16 cellular contexts compared by ENCODE assay signal in genomic region chr14:52179151-52179790, GRCh38.
A peak's percentile ranks its signal among the peaks of the same experiment; 100 is the strongest.
DNase-seq lines count a peak whose midpoint lies in the region; ATAC-seq and TF ChIP-seq lines count a peak whose summit lies in the region.
"Had no signal": no experiment of that assay in that cellular context is flagged by ENCODE, and none has a peak within 500 bp of the region (broad histone marks: within the 10 kb centered on the region; RNA-seq: fewer than 3 reads in every experiment).

No MANE protein-coding gene starts in this region.

- H4K20me1 ChIP-seq in hepatocyte (ENCODE audit: insufficient read depth, poor library complexity, severe bottlenecking): no peaks in the 10 kb centered on the region
- H4K20me1 ChIP-seq: BLaER1 had no signal

- H3K4me1 ChIP-seq in hepatocyte (ENCODE audit: insufficient read depth): peaks cover 9% of the 10 kb centered on the region
- H3K4me1 ChIP-seq in mesodermal cell (ENCODE audit: control insufficient read depth, insufficient read depth, low read length, poor library complexity, severe bottlenecking): no peaks in the 10 kb centered on the region
- H3K4me1 ChIP-seq in colonic mucosa: no peaks in the 10 kb centered on the region
- no peaks in the 10 kb centered on the region for H3K4me1 ChIP-seq in adrenal gland (replicated peaks in 1 of 2)
- H3K4me1 ChIP-seq: HAP-1 had no signal

- H3K79me2 ChIP-seq in hepatocyte: no peaks in the 10 kb centered on the region

- no peak overlapping the region for H3K4me3 ChIP-seq in hepatocyte
- no peak overlapping the region for H3K4me3 ChIP-seq in mesodermal cell (ENCODE audit: extremely low read depth, insufficient read depth, low read length, poor library complexity, severe bottlenecking)
- no peak overlapping the region for H3K4me3 ChIP-seq in colonic mucosa
- no peak overlapping the region for H3K4me3 ChIP-seq in adrenal gland
- H3K4me3 ChIP-seq: BLaER1, HAP-1 had no signal

- H3K9me3 ChIP-seq in hepatocyte (ENCODE audit: low read depth) (no peaks in the 10 kb centered on the region), mesodermal cell (ENCODE audit: control insufficient read depth, low read length) (peaks cover 12% of the 10 kb centered on the region), colonic mucosa (no peaks in the 10 kb centered on the region), adrenal gland (replicated peaks in 1 of 3) (no peaks in the 10 kb centered on the region)
- H3K9me3 ChIP-seq: HAP-1 had no signal

- no peaks in the 10 kb centered on the region for H3K9me2 ChIP-seq in hepatocyte (replicated peaks; ENCODE audit: insufficient read depth)

- no peaks in the 10 kb centered on the region for H3K36me3 ChIP-seq in hepatocyte (replicated peaks; ENCODE audit: insufficient read depth, low read depth)
- no peaks in the 10 kb centered on the region for H3K36me3 ChIP-seq in mesodermal cell (ENCODE audit: control insufficient read depth, insufficient read depth, low read length)
- H3K36me3 ChIP-seq in colonic mucosa: no peaks in the 10 kb centered on the region
- H3K36me3 ChIP-seq in adrenal gland (replicated peaks in 1 of 2): no peaks in the 10 kb centered on the region
- H3K36me3 ChIP-seq: HAP-1 had no signal

- H2AFZ ChIP-seq in hepatocyte: no peak overlapping the region

- no peak for TF ChIP-seq POLR2A in adrenal gland (IDR thresholded peaks at IDR 0.05)

- TF ChIP-seq CTCF in hepatocyte (IDR thresholded peaks at IDR 0.05; ENCODE audit: poor library complexity): no peak
- no peak for TF ChIP-seq CTCF in colonic mucosa (IDR thresholded peaks at IDR 0.05)
- no peak for TF ChIP-seq CTCF in adrenal gland (IDR thresholded peaks at IDR 0.05)

- no peak for ATAC-seq in HG02571 (IDR thresholded peaks at IDR 0.05; ENCODE audit: unreplicated experiment)

- H3K27me3 ChIP-seq in hepatocyte (no peaks in the 10 kb centered on the region), colonic mucosa (no peaks in the 10 kb centered on the region), adrenal gland (no peaks in the 10 kb centered on the region)
- H3K27me3 ChIP-seq: BLaER1 had no signal

- peak; percentile 21 for DNase-seq in ELF-1 (ENCODE audit: low read depth, low spot score)
- DNase-seq in hepatocyte (ENCODE audit: low spot score): no peak
- no peak for DNase-seq in colonic mucosa
- DNase-seq in DMS153 treated with DMSO at 0.1 percent for 48 hours (lab: John Stamatoyannopoulos, UW; ENCODE audit: unreplicated experiment): no peak
- DNase-seq in adrenal gland: no peak
- DNase-seq: 8988T; Calu3; CD4-positive, alpha-beta memory T cell; DMS53; DND-41; EL had no signal

- intact Hi-C loops in colonic mucosa (cut with DNase I) (no loop called here), adrenal gland (cut with DNase I) (no loop called here)

- no peak overlapping the region for H3K27ac ChIP-seq in hepatocyte
- peak overlapping the region; percentile 81 for H3K27ac ChIP-seq in mesodermal cell (ENCODE audit: low read depth, low read length, severe bottlenecking)
- H3K27ac ChIP-seq in colonic mucosa: no peak overlapping the region
- H3K27ac ChIP-seq in adrenal gland: no peak overlapping the region
- H3K27ac ChIP-seq: HL-60 had no signal

- 30% methylated on average over 6 of the region's 6 CpGs for WGBS in hepatocyte (ENCODE audit: low lambda C conversion rate, missing lambda C conversion rate)
- 60% methylated on average over 1 of the region's 6 CpGs; no CpG with 5 or more reads in 1 of the 2 experiments for WGBS in mesodermal cell (ENCODE audit: insufficient coverage in 2 of 2), 2 experiments
- 54 to 76% (median 72%) methylated on average over 6 of the region's 6 CpGs for WGBS in adrenal gland, 4 donors

- no peak overlapping the region for H3K9ac ChIP-seq in colonic mucosa (ENCODE audit: low read depth in 2 of 2, low read length in 2 of 2)
- H3K9ac ChIP-seq: BLaER1 had no signal

- peak overlapping the region; percentile 48 for H3K4me2 ChIP-seq in hepatocyte
- H3K4me2 ChIP-seq: BLaER1 had no signal
